ENCODE assay signal across 8 cellular contexts in the genomic region with DNA sequence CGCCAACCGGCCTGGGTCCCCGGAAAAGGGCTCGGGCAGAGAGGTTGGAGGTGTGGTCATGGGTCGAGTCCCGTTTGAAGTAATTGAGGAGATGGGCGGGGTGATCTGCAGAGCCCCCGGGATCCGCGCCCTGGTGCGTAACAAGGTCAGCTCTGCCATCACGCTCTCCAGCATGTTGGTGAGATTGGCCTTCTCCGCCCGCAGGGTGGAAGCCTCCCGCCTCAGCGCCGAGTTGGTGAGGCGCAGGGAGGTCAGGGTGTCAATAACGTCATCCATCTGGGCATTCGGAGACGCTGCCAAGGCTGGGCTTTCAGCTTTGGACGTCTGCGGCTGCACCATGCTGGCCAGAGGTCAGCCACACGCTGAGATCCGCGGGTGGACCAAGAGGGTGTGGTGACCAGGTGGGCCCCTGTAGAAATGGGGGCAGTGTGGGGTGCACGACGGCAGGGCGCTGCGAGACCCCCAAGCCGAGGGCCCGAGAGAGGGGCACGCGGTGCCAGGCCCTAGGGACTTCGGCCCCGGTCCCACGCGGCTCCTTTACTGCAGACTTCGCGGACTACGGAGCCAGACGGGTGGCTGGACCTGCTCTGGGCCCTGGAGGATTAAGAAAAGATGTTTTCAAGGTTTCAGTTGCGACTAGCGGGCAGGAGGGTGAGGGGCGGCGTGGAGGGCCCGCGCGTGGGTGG. TPM values are rescaled to one million over a fixed set of nuclear protein-coding genes. Genes with fewer than 3 reads are reported as not detected.
DNase-seq lines count a peak whose midpoint lies in the region; ATAC-seq, FAIRE-seq and TF ChIP-seq lines count a peak whose summit lies in the region.

No MANE protein-coding gene starts in this region.

- H3K27me3 Mint-ChIP-seq in activated naive CD8-positive, alpha-beta T cell treated with anti-CD3 and anti-CD28 coated beads, Interleukin-2, amount 50 U/mL, for 24 hours = peaks cover 3% of the 10 kb centered on the region

- ATAC-seq in activated naive CD8-positive, alpha-beta T cell treated with anti-CD3 and anti-CD28 coated beads, Interleukin-2, amount 50 U/mL, for 24 hours = no peak
- no peak for ATAC-seq in GM19324 (IDR thresholded peaks at IDR 0.05; ENCODE audit: low FRiP score, unreplicated experiment)

- FAIRE-seq in H54 (lab: Jason Lieb, UNC) = no peak

- peak overlapping the region; percentile 76 for H3K4me3 Mint-ChIP-seq in activated naive CD8-positive, alpha-beta T cell treated with anti-CD3 and anti-CD28 coated beads, Interleukin-2, amount 50 U/mL, for 24 hours

- peak overlapping the region; percentile 81 for H3K27ac Mint-ChIP-seq in activated naive CD8-positive, alpha-beta T cell treated with anti-CD3 and anti-CD28 coated beads, Interleukin-2, amount 50 U/mL, for 24 hours

- peaks cover 2% of the 10 kb centered on the region for H3K36me3 ChIP-seq in H7 (replicated peaks; ENCODE audit: control insufficient read depth, insufficient read depth, low read length)

- peaks cover 9% of the 10 kb centered on the region for H3K9me3 Mint-ChIP-seq in activated naive CD8-positive, alpha-beta T cell treated with anti-CD3 and anti-CD28 coated beads, Interleukin-2, amount 50 U/mL, for 24 hours

- H3K27me3 ChIP-seq in H7 (ENCODE audit: control insufficient read depth, insufficient read depth, low read length) = no peaks in the 10 kb centered on the region

- TF ChIP-seq POLR2A in H54 (IDR thresholded peaks at IDR 0.05; ENCODE audit: low read depth, low read length) = no peak

- peaks cover 17% of the 10 kb centered on the region for H3K36me3 Mint-ChIP-seq in activated naive CD8-positive, alpha-beta T cell treated with anti-CD3 and anti-CD28 coated beads, Interleukin-2, amount 50 U/mL, for 24 hours (ENCODE audit: low read depth)

- H3K4me1 Mint-ChIP-seq in activated naive CD8-positive, alpha-beta T cell treated with anti-CD3 and anti-CD28 coated beads, Interleukin-2, amount 50 U/mL, for 24 hours = peaks cover 51% of the 10 kb centered on the region

- H3K4me3 ChIP-seq in H7 (ENCODE audit: insufficient read depth, low read depth, low read length) (peak overlapping the region; percentile 58), skeletal muscle cell (ENCODE audit: low read depth, low read length) (peak overlapping the region; percentile 58)

- DNase-seq in 8988T (peak; percentile 29), H7 (peak; percentile 77), hepatic stellate cell (ENCODE audit: low spot score) (peak; percentile 37), skeletal muscle cell (ENCODE audit: low read depth) (no peak), NCI-H1105 (lab: John Stamatoyannopoulos, UW) (no peak), H54 (ENCODE audit: insufficient read length, low spot score) (no peak)
- peak; percentile 27 for DNase-seq in activated naive CD8-positive, alpha-beta T cell treated with anti-CD3 and anti-CD28 coated beads, Interleukin-2, amount 50 U/mL, for 24 hours

RNA-seq across cellular contexts. Expression of a gene that starts 0.7 kb away (rescaled TPM):
- total RNA-seq in H7 (2014; rRNA removed; shearing (Covaris generic)) = 13.9 and 16.6 TPM in 2 replicates

Comparison
In these comparisons a context has a peak if more than half of its experiments do, and no peak if none do; other contexts are left out.
1. DNase-seq: peak in 8988T (single experiment), H7 (single experiment), activated naive CD8-positive, alpha-beta T cell treated with anti-CD3 and anti-CD28 coated beads, Interleukin-2, amount 50 U/mL, for 24 hours (single experiment) and hepatic stellate cell (single experiment); none in skeletal muscle cell (single experiment), NCI-H1105 (single experiment) and H54 (single experiment).